ENCODE assay signal across 30 cellular contexts in the genomic region with DNA sequence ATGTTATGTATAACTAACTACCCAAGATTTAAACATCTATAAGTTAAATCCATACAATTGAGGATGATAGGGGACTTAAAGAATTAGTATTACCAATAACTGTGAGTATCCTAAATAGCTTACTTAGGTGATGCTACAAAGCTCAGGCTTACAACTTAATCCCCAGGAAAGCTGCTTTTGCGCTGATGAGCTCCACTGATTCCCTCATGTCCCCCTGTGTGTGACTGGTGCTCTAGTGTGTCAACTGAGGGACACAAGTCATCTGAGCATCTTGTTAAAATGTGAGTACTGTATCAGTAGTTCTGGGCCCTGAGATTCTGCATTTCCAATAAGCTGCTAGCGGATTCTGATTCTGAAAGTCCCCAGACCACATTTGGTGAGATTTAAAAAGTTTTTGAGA.
"Had no signal": no experiment of that assay in that cellular context is flagged by ENCODE, and none has a peak within 500 bp of the region (broad histone marks: within the 10 kb centered on the region; RNA-seq: fewer than 3 reads in every experiment).

No MANE protein-coding gene starts in this region.

- H2AFZ ChIP-seq: hepatocyte had no signal

- DNase-seq: activated CD4-positive, alpha-beta memory T cell treated with anti-CD3 and anti-CD28 coated beads for 36 hours; activated CD4-positive, alpha-beta T cell treated with anti-CD3 and anti-CD28 coated beads for 36 hours; activated CD4-positive, alpha-beta T cell treated with anti-CD3 and anti-CD28 coated beads, Interleukin-2, amount 10 ng/mL, durations not matched to agents 24 days and 14 days; activated CD4-positive, CD25-positive, alpha-beta regulatory T cell; activated CD4-positive, CD25-positive, alpha-beta regulatory T cell treated with anti-CD3 and anti-CD28 coated beads, Interleukin-2, amount 50 U/mL, for 72 hours; activated CD8-positive, alpha-beta memory T cell treated with anti-CD3 and anti-CD28 coated beads, Interleukin-2, amount 10 ng/mL, durations not matched to agents 7 days and 5 days; activated CD8-positive, alpha-beta memory T cell treated with anti-CD3 and anti-CD28 coated beads, Interleukin-2, amount 50 U/mL, for 4 hours; activated CD8-positive, alpha-beta T cell treated with anti-CD3 and anti-CD28 coated beads, Interleukin-2, amount 10 ng/mL, durations not matched to agents 7 days and 5 days; activated effector memory CD4-positive, alpha-beta T cell treated with anti-CD3 and anti-CD28 coated beads, Interleukin-2, amount 50 U/mL, for 16 hours; activated naive CD4-positive, alpha-beta T cell treated with anti-CD3 and anti-CD28 coated beads for 36 hours; activated naive CD8-positive, alpha-beta T cell treated with anti-CD3 and anti-CD28 coated beads for 36 hours; activated naive CD8-positive, alpha-beta T cell treated with anti-CD3 and anti-CD28 coated beads, Interleukin-2, amount 50 U/mL, for 24 hours; activated T-cell treated with anti-CD3 and anti-CD28 coated beads, Interleukin-2, amount 50 U/mL, for 1 hour; activated T-cell treated with anti-CD3 and anti-CD28 coated beads, Interleukin-2, amount 50 U/mL, for 48 hours; adrenal gland; amygdala; aorta; body of pancreas; caudate nucleus; cortex of kidney; dermis blood vessel endothelial cell; effector CD4-positive, alpha-beta T cell; effector memory CD8-positive, alpha-beta T cell; esophagus squamous epithelium; foreskin melanocyte; heart right ventricle; T1000 had no signal

- H3K27me3 ChIP-seq: adrenal gland, body of pancreas, esophagus squamous epithelium, gastroesophageal sphincter, heart right ventricle, hepatocyte had no signal

- H3K4me2 ChIP-seq: hepatocyte had no signal

- H3K4me3 ChIP-seq: adrenal gland, body of pancreas, esophagus squamous epithelium, gastroesophageal sphincter, heart right ventricle, hepatocyte had no signal

- H3K9me3 ChIP-seq: adrenal gland, body of pancreas, esophagus squamous epithelium, gastroesophageal sphincter, heart right ventricle had no signal

- H3K79me2 ChIP-seq: hepatocyte had no signal

- H3K4me1 ChIP-seq: adrenal gland, body of pancreas, esophagus squamous epithelium, gastroesophageal sphincter, heart right ventricle had no signal

- H3K36me3 ChIP-seq: adrenal gland, esophagus squamous epithelium, gastroesophageal sphincter, heart right ventricle had no signal

- ATAC-seq: activated CD4-positive, alpha-beta T cell treated with anti-CD3 and anti-CD28 coated beads for 36 hours; activated CD8-positive, alpha-beta memory T cell treated with anti-CD3 and anti-CD28 coated beads, Interleukin-2, amount 10 ng/mL, durations not matched to agents 7 days and 5 days; activated CD8-positive, alpha-beta T cell treated with anti-CD3 and anti-CD28 coated beads, Interleukin-2, amount 10 ng/mL, durations not matched to agents 7 days and 5 days; activated naive CD8-positive, alpha-beta T cell treated with anti-CD3 and anti-CD28 coated beads, Interleukin-2, amount 50 U/mL, for 24 hours; body of pancreas; effector memory CD8-positive, alpha-beta T cell; gastroesophageal sphincter; heart right ventricle had no signal

- H3K27ac ChIP-seq: adrenal gland, body of pancreas, epithelial cell of prostate, esophagus squamous epithelium, gastroesophageal sphincter, heart right ventricle, hepatocyte had no signal
